ENCODE assay signal across 8 cellular contexts in genomic region chr2:144519597-144519933, GRCh38. TPM values are rescaled to one million over a fixed set of nuclear protein-coding genes. Genes with fewer than 3 reads are reported as not detected.
A peak's percentile ranks its signal among the peaks of the same experiment; 100 is the strongest.
DNase-seq lines count a peak whose midpoint lies in the region; ATAC-seq, FAIRE-seq and TF ChIP-seq lines count a peak whose summit lies in the region.
"Had no signal": no experiment of that assay in that cellular context is flagged by ENCODE, and none has a peak within 500 bp of the region (broad histone marks: within the 10 kb centered on the region; RNA-seq: fewer than 3 reads in every experiment).

No MANE protein-coding gene starts in this region.

- peaks cover 71% of the 10 kb centered on the region for H3K79me2 ChIP-seq in K562 (ENCODE audit: control insufficient read depth, insufficient read depth, low read length)

- no peak overlapping the region for H4K91ac ChIP-seq in mesenchymal stem cell (ENCODE audit: low read length)

- in situ Hi-C loops in K562 (cut with MboI): no loop called here

- H2BK120ac ChIP-seq in mesenchymal stem cell (ENCODE audit: low read depth, low read length): peak overlapping the region; percentile 71

- H2AK5ac ChIP-seq in mesenchymal stem cell (ENCODE audit: low read length, severe bottlenecking): no peak overlapping the region

- H3K36me3 ChIP-seq in HUES48 (ENCODE audit: control insufficient read depth, insufficient read depth, low read length) (no peaks in the 10 kb centered on the region), K562 (ENCODE audit: control insufficient read depth, insufficient read depth, low read length) (peaks cover 17% of the 10 kb centered on the region), mesenchymal stem cell (ENCODE audit: control insufficient read depth in 1 of 2, insufficient read depth in 2 of 2, low read depth in 1 of 2, low read length in 2 of 2) (peaks cover 0 to 3% of the 10 kb centered on the region in 2 experiments), thymus (ENCODE audit: control insufficient read depth, insufficient read depth) (no peaks in the 10 kb centered on the region)

- no peaks in the 10 kb centered on the region for H3K9me1 ChIP-seq in K562 (ENCODE audit: control insufficient read depth, insufficient read depth, low read length)

- no peak overlapping the region for H3K9ac ChIP-seq in HUES48 (ENCODE audit: low read depth, low read length)
- H3K9ac ChIP-seq in K562 (ENCODE audit: insufficient read depth in 1 of 2, low read depth in 2 of 2, low read length in 2 of 2): peak overlapping the region; percentile 86 to 96
- H3K9ac ChIP-seq in mesenchymal stem cell (ENCODE audit: low read length): peak overlapping the region; percentile 98

- H2BK15ac ChIP-seq in mesenchymal stem cell (ENCODE audit: low read depth, poor library complexity, severe bottlenecking): no peak overlapping the region

- H3K27ac ChIP-seq in HUES48 (ENCODE audit: low read depth, low read length) (no peak overlapping the region), K562 (ENCODE audit: extremely low read depth, low read depth, low read length) (peak overlapping the region; percentile 95), mesenchymal stem cell (ENCODE audit: low read length, poor library complexity, severe bottlenecking) (peak overlapping the region; percentile 39), thymus (ENCODE audit: low read depth) (peak overlapping the region; percentile 70)

- H3K4me1 ChIP-seq in HUES48 (ENCODE audit: control insufficient read depth, insufficient read depth, low read length) (peaks cover 49% of the 10 kb centered on the region), K562 (replicated peaks in 1 of 2; ENCODE audit: control insufficient read depth in 2 of 2, insufficient read depth in 2 of 2, low read length in 2 of 2) (peaks cover 17 to 19% of the 10 kb centered on the region in 2 experiments; a peak in 4 of 5 replicates), mesenchymal stem cell (ENCODE audit: control insufficient read depth, insufficient read depth, low read depth, low read length) (peaks cover 8% of the 10 kb centered on the region), thymus (ENCODE audit: control insufficient read depth, insufficient read depth, low read length) (peaks cover 15% of the 10 kb centered on the region)

- CTCF ChIA-PET in K562 (lab: Yijun Ruan, JAX; ENCODE audit: low intra/inter-chr PET ratio): interaction anchor here (0.7 kb wide), 1 partner anchor 11 kb away, joined by 8 read pairs; no protein-coding TSS in a partner anchor

- FAIRE-seq in K562 (lab: Jason Lieb, UNC): no peak

- H2BK5ac ChIP-seq in mesenchymal stem cell (ENCODE audit: low read depth, low read length, poor library complexity, severe bottlenecking): no peak overlapping the region

- no peak overlapping the region for H4K8ac ChIP-seq in mesenchymal stem cell (ENCODE audit: low read length)

- H3K9me3 ChIP-seq in HUES48 (ENCODE audit: control insufficient read depth, insufficient read depth, low read length): no peaks in the 10 kb centered on the region
- no peaks in the 10 kb centered on the region for H3K9me3 ChIP-seq in K562 (replicated peaks; ENCODE audit: control insufficient read depth, insufficient read depth, low read depth, low read length)
- no peaks in the 10 kb centered on the region for H3K9me3 ChIP-seq in mesenchymal stem cell (ENCODE audit: control insufficient read depth, low read length)
- no peaks in the 10 kb centered on the region for H3K9me3 ChIP-seq in thymus (ENCODE audit: control insufficient read depth)

- H2AFZ ChIP-seq in K562 (ENCODE audit: low read depth, low read length) (peak overlapping the region; percentile 51; the same call in 1 of the 2 replicates), mesenchymal stem cell (ENCODE audit: low read depth, low read length) (no peak overlapping the region)

- H3K23ac ChIP-seq in mesenchymal stem cell (ENCODE audit: low read length in 2 of 2): no peak overlapping the region

- H3K4me3 ChIP-seq in HUES48 (ENCODE audit: low read depth, low read length): peak overlapping the region; percentile 57
- peak overlapping the region; percentile 91 for H3K4me3 ChIP-seq in K562
- peak overlapping the region in 1 of 2 experiments; percentile 97 for H3K4me3 ChIP-seq in mesenchymal stem cell (ENCODE audit: insufficient read depth in 1 of 2, low read depth in 1 of 2, low read length in 2 of 2)
- peak overlapping the region; percentile 41 for H3K4me3 ChIP-seq in thymus (ENCODE audit: low read length)

- 0% methylated on average over 2 of the region's 3 CpGs for WGBS in K562 (ENCODE audit: insufficient coverage, low coverage, missing lambda C conversion rate)
- WGBS in mesenchymal stem cell: 0% methylated on average over 1 of the region's 3 CpGs
- 4% methylated on average over 3 of the region's 3 CpGs for WGBS in thymus

- intact Hi-C loops in K562 (cut with micrococcal nuclease): loop anchor here (2.0 kb wide), 1 partner anchor 15 kb away; no protein-coding TSS in a partner anchor

- H3K4me2 ChIP-seq in K562 (ENCODE audit: insufficient read depth, low read length) (peak overlapping the region; percentile 92), mesenchymal stem cell (ENCODE audit: low read length, poor library complexity, severe bottlenecking) (peak overlapping the region; percentile 78)

- H2BK12ac ChIP-seq in mesenchymal stem cell (ENCODE audit: low read length in 2 of 2): peak overlapping the region in 1 of 2 experiments; percentile 11

- TF ChIP-seq CTCF in K562 (IDR thresholded peaks at IDR 0.05 in 2 of 3, conservative IDR thresholded peaks at IDR 0.05 in 1 of 3; ENCODE audit: insufficient read depth in 2 of 3, low read depth in 1 of 3, low read length in 3 of 3): no peak

- POLR2A ChIA-PET in K562 (lab: Yijun Ruan, JAX): interaction anchor here (0.6 to 1.7 kb wide), 20 partner anchors 9 to 1110 kb away, joined by 3 to 6 read pairs (median 3); no protein-coding TSS in a partner anchor

- peaks cover 2% of the 10 kb centered on the region for H3K79me1 ChIP-seq in mesenchymal stem cell (replicated peaks; ENCODE audit: low read length, poor library complexity, severe bottlenecking)

- no peak for TF ChIP-seq POLR2A in K562 (conservative IDR thresholded peaks at IDR 0.05)

- no peak overlapping the region for H3K14ac ChIP-seq in mesenchymal stem cell (ENCODE audit: low read length in 2 of 2)

- no peak overlapping the region for H3K4ac ChIP-seq in mesenchymal stem cell (ENCODE audit: low read depth in 1 of 2, low read length in 2 of 2)

- no peak for ATAC-seq in K562

- TF ChIP-seq RAD21 in K562 (CRISPR knock-in tag; conservative IDR thresholded peaks at IDR 0.05 in 1 of 2, IDR thresholded peaks at IDR 0.05 in 1 of 2): no peak

- H3K27me3 ChIP-seq in HUES48 (ENCODE audit: control insufficient read depth, insufficient read depth, low read length) (peaks cover 81% of the 10 kb centered on the region), K562 (ENCODE audit: control insufficient read depth in 2 of 2, insufficient read depth in 2 of 2, low read length in 2 of 2) (no peaks in the 10 kb centered on the region), mesenchymal stem cell (ENCODE audit: control insufficient read depth in 1 of 2, insufficient read depth in 1 of 2, low read length in 2 of 2) (no peaks in the 10 kb centered on the region), thymus (ENCODE audit: control insufficient read depth, insufficient read depth) (peaks cover 19% of the 10 kb centered on the region)

- DNase-seq in K562 (ENCODE audit: extremely low read depth in 1 of 4, low spot score in 3 of 4) (no peak), mesenchymal stem cell (no peak), Ammon's horn (ENCODE audit: low spot score) (no peak), DMS53 treated with DMSO at 0.1 percent for 48 hours (lab: John Stamatoyannopoulos, UW; ENCODE audit: unreplicated experiment) (no peak)
- no peak for DNase-seq in activated T-cell treated with anti-CD3 and anti-CD28 coated beads, Interleukin-2, amount 50 U/mL, for 48 hours

- TF ChIP-seq EP300 in K562 (IDR thresholded peaks at IDR 0.05; ENCODE audit: low read length): no peak

- TSS peak; percentile 70 for BruUV-seq in K562 (replicated peaks; lab: Mats Ljungman, UMichigan)

- H3K18ac ChIP-seq in mesenchymal stem cell (ENCODE audit: low read depth in 1 of 2, low read length in 2 of 2): peak overlapping the region in 1 of 2 experiments; percentile 8

- no peaks in the 10 kb centered on the region; the same call in 1 of the 2 replicates for H4K20me1 ChIP-seq in K562 (replicated peaks; ENCODE audit: control insufficient read depth, insufficient read depth, low read length)

TF ChIP-seq in K562, 482 proteins besides CTCF, POLR2A, EP300 and RAD21 (continues in another document):
- TF ChIP-seq THRAP3 (IDR thresholded peaks at IDR 0.05; ENCODE audit: borderline replicate concordance) (0 out of 2 replicates have a peak, but pooled peaks have one; percentile 26), ZNF785 (CRISPR knock-in tag; IDR thresholded peaks at IDR 0.05) (no peak), OTX1 (CRISPR knock-in tag; IDR thresholded peaks at IDR 0.05) (peak; percentile 51; the same call in 1 of the 2 replicates), ZNF586 (CRISPR knock-in tag; conservative IDR thresholded peaks at IDR 0.05) (0 out of 2 replicates have a peak, but pooled peaks have one; percentile 8)

RNA-seq across cellular contexts. Expression of gene ZEB2, which starts 0.4 kb away (rescaled TPM):
- 342 and 614 TPM in 2 replicates for total RNA-seq in K562 (2011; cell fraction: chromatin; rRNA removed; ENCODE audit: low replicate concordance)
- total RNA-seq in K562 (2011; cell fraction: nucleolus; rRNA removed): 113 and 153 TPM in 2 replicates
- 327 and 692 TPM in 2 replicates for total RNA-seq in K562 (2011; cell fraction: nucleoplasm; rRNA removed)
- total RNA-seq in K562 (2014; rRNA removed) (65.0 and 72.3 TPM in 2 replicates), K562 (2014; rRNA removed; fragmentation: Illumina TruSeq; extraction: Trizol) (87.9 and 96.2 TPM in 2 replicates), K562 (2015; rRNA removed; fragmentation: Illumina TruSeq; extraction: Trizol) (82.2 and 85.8 TPM in 2 replicates), K562 (2021) (101 and 113 TPM in 2 replicates)
- polyA plus RNA-seq in K562 (2011; rRNA removed) (66.9 and 73.3 TPM in 2 replicates), K562 (2014; fragmentation: Illumina TruSeq; extraction: Trizol) (52.2 and 57.2 TPM in 2 replicates), K562 (2014; fragmentation: Nextera tagmentation; extraction: Ambion mirVana) (10 to 100 TPM; 15.1 to 30.1 TPM), K562 (2014; rRNA removed) (46.5 and 50.2 TPM in 2 replicates), thymus (16.1 TPM)
- 37.5 and 39.9 TPM in 2 replicates for polyA plus RNA-seq in K562 (2011; cell fraction: cytosol; rRNA removed)
- 143 and 148 TPM in 2 replicates for polyA plus RNA-seq in K562 (2011; cell fraction: nucleus; rRNA removed)
- 33.6 and 40.1 TPM in 2 replicates for polyA plus RNA-seq in K562 (2012)
- 369 and 399 TPM in 2 replicates for polyA minus RNA-seq in K562 (2011; rRNA and poly(A)+ RNA removed)
- 41.4 and 51.2 TPM in 2 replicates for polyA minus RNA-seq in K562 (2011; cell fraction: cytosol; rRNA and poly(A)+ RNA removed)
- polyA minus RNA-seq in K562 (2011; cell fraction: nucleus; rRNA and poly(A)+ RNA removed): 431 and 576 TPM in 2 replicates
- 62.5 TPM for polyA plus RNA-seq in mesenchymal stem cell (2013, experiment 1 of 2)
- polyA plus RNA-seq in mesenchymal stem cell (2013, experiment 2 of 2): 60.2 TPM
- total RNA-seq: HT-29 had no signal
